In the genomic region with DNA sequence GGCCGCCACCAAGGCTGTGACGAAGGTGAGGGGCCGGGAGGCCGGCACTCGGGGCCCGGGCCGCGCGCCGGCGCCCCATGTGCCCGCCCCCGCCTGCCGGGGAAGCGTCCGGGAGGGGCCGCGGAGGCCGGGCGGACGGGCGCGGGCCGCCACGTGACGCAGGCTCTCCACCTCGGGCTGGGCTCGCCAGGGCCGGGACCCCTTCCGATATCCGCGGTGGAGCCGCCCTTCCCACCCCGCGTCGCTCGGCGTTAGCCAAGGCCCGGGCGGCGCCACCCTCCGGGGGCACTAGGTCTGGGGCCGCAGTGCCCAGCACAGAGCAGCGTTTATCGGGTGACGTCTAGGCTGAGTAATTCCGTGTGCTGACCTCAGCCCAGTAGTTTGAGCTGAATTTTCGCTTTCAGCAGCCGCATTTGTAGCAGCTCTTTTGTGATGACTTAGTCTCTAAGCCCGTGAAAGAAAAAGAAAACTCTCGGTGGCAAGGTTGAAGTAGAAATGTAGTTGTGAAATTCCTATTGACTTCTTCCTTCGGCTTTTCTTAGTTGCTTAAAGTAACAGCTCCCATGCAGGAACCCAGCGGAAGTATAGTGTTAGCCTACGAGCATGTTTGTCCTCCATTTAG, we compare ENCODE assay signal across 8 cellular contexts. TPM values are rescaled to one million over a fixed set of nuclear protein-coding genes. Genes with fewer than 3 reads are reported as not detected.
A peak's percentile ranks its signal among the peaks of the same experiment; 100 is the strongest.
DNase-seq lines count a peak whose midpoint lies in the region; ATAC-seq, FAIRE-seq and TF ChIP-seq lines count a peak whose summit lies in the region.

No MANE protein-coding gene starts in this region.

- H3K4me2 ChIP-seq in astrocyte (ENCODE audit: low read length), result peak overlapping the region; percentile 88

- peak; percentile 38 for ATAC-seq in HG02840 (IDR thresholded peaks at IDR 0.05; ENCODE audit: low FRiP score, unreplicated experiment)

- no peak overlapping the region for H2AFZ ChIP-seq in astrocyte (ENCODE audit: low read depth, low read length)

- TF ChIP-seq CTCF in GM13977 (IDR thresholded peaks at IDR 0.05; ENCODE audit: extremely low read depth, insufficient read depth, missing control alignments) (peak; percentile 19), astrocyte (IDR thresholded peaks at IDR 0.05; ENCODE audit: insufficient read depth, low read depth, low read length) (no peak)

- H3K27ac Mint-ChIP-seq in astrocyte (ENCODE audit: unreplicated experiment), result peak overlapping the region; percentile 94

- no peaks in the 10 kb centered on the region for H3K27me3 ChIP-seq in SJCRH30
- no peaks in the 10 kb centered on the region for H3K27me3 ChIP-seq in astrocyte (ENCODE audit: insufficient read depth, low read length)

- no peak for FAIRE-seq in astrocyte (lab: Jason Lieb, UNC)

- H3K4me1 ChIP-seq in SJCRH30 (peaks cover 23% of the 10 kb centered on the region), astrocyte (ENCODE audit: insufficient read depth, low read length) (peaks cover 49% of the 10 kb centered on the region)

- H4K20me1 ChIP-seq in astrocyte (ENCODE audit: insufficient read depth, low read length), result peaks cover 50% of the 10 kb centered on the region

- H3K9me3 Mint-ChIP-seq in astrocyte (ENCODE audit: unreplicated experiment), result no peaks in the 10 kb centered on the region

- H3K4me3 ChIP-seq in SJCRH30 (peak overlapping the region; percentile 91), astrocyte (ENCODE audit: insufficient read depth, low read depth, low read length) (peak overlapping the region; percentile 93), iPS-11a (ENCODE audit: low read depth, low read length) (peak overlapping the region; percentile 81), skin epidermis (peak overlapping the region; percentile 68 to 91 (median 73))

- peak overlapping the region; percentile 55 for H3K27ac ChIP-seq in SJCRH30
- peak overlapping the region; percentile 91 for H3K27ac ChIP-seq in astrocyte (ENCODE audit: low read depth, low read length)
- peak overlapping the region; percentile 80 to 98 (median 94) for H3K27ac ChIP-seq in skin epidermis

- peaks cover 26% of the 10 kb centered on the region for H3K36me3 Mint-ChIP-seq in astrocyte (ENCODE audit: low read depth, unreplicated experiment)

- H3K9me3 ChIP-seq in SJCRH30 (replicated peaks) (no peaks in the 10 kb centered on the region), astrocyte (ENCODE audit: insufficient read depth, low read depth, low read length) (no peaks in the 10 kb centered on the region)

- H3K27me3 Mint-ChIP-seq in astrocyte (ENCODE audit: low read depth, unreplicated experiment), result no peaks in the 10 kb centered on the region

- H3K4me3 Mint-ChIP-seq in astrocyte (ENCODE audit: unreplicated experiment), result peak overlapping the region; percentile 93

- peaks cover 41% of the 10 kb centered on the region for H3K36me3 ChIP-seq in SJCRH30
- peaks cover 29% of the 10 kb centered on the region for H3K36me3 ChIP-seq in astrocyte (ENCODE audit: insufficient read depth, low read length)

- peak overlapping the region; percentile 91 for H3K9ac ChIP-seq in astrocyte (ENCODE audit: low read length)

- in situ Hi-C loops in GM13977 (cut with MboI; ENCODE audit: low pct_unique_long_range_greater_than_20kb, low sequenced_read_pairs, unreplicated experiment), result loop anchor here (10.0 kb wide), 1 partner anchor 100 kb away; no protein-coding TSS in a partner anchor

- peaks cover 46% of the 10 kb centered on the region for H3K4me1 Mint-ChIP-seq in astrocyte (ENCODE audit: low read depth, unreplicated experiment)

- peaks cover 50% of the 10 kb centered on the region for H3K79me2 ChIP-seq in astrocyte (ENCODE audit: insufficient read depth, low read length)

- DNase-seq in GM13977 (ENCODE audit: low spot score), result peak; percentile 70
- DNase-seq in SJCRH30, result peak; percentile 64 to 71
- DNase-seq in astrocyte (ENCODE audit: low read depth), result peak; percentile 72
- DNase-seq in kidney glomerular epithelial cell (lab: John Stamatoyannopoulos, UW), result no peak
- DNase-seq in COLO668 (lab: John Stamatoyannopoulos, UW; ENCODE audit: unreplicated experiment), result no peak

RNA-seq across cellular contexts. Expression of a gene that starts 0.9 kb away (rescaled TPM):
- total RNA-seq in SJCRH30 (2014; rRNA removed; shearing (Covaris generic)), result 179 and 180 TPM in 2 replicates
- 290 and 323 TPM in 2 replicates for total RNA-seq in astrocyte

Comparison
In these comparisons a context has a peak if more than half of its experiments do, and no peak if none do; other contexts are left out.
1. DNase-seq: peak in GM13977 (single experiment), SJCRH30 (2 of 2) and astrocyte (single experiment); none in kidney glomerular epithelial cell (single experiment) and COLO668 (single experiment).
2. Peak in every context shown above with its lines, with median percentiles within 50 percentile points of each other: H3K27ac ChIP-seq and H3K4me3 ChIP-seq.